ENCODE assay signal across 10 cellular contexts in the genomic region with DNA sequence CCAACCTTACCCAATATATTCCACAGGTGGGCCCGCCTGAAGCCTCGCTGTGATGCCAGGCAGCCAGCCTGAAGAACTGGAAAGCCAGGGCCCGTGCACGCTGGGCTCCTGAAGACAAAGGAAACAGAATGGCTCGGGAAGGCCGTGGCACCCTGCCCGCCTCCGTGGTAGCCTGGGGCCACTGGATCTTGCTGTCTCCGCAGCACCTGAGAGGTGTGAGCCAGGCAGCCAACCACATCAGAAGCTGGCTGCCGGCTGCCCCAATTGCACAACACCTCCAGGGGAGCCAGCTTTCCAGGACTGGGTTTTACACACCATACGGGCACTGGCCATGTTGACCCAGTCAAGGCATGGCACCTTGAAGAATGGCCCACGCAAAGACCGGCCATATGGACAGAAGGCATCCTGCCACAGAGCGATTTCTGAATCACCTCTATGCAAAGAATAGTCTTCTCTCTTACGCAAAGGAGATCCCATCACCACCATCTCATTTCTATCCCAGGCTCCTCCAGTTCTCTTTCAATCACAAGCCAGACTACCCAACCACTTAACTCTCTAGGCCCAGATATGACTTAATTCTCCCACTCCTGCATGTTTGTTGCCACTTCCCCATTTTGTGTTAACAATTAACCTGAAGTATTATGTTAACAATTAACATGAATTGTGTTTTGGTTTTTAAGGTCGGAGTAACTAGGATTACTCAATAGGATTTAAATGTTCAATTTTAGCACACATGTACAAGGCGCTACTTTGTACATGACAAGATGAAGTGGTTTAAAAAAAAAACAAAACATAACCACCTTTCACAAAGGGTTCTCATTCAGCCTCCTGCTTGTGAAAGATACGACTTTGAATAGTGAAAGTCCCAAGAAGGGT. TPM values are rescaled to one million over a fixed set of nuclear protein-coding genes. Genes with fewer than 3 reads are reported as not detected.
DNase-seq lines count a peak whose midpoint lies in the region; ATAC-seq, FAIRE-seq and TF ChIP-seq lines count a peak whose summit lies in the region.
"Had no signal": no experiment of that assay in that cellular context is flagged by ENCODE, and none has a peak within 500 bp of the region (broad histone marks: within the 10 kb centered on the region; RNA-seq: fewer than 3 reads in every experiment).

No MANE protein-coding gene starts in this region.

- POLR2A ChIA-PET in CD8-positive, alpha-beta T cell (lab: Charles Lee), result no interaction called here

- ATAC-seq in GM21786 (IDR thresholded peaks at IDR 0.05; ENCODE audit: unreplicated experiment) (peak; percentile 79), left colon (peak; percentile 77)
- ATAC-seq in CD8-positive, alpha-beta T cell, result no peak

- no peaks in the 10 kb centered on the region for H3K36me3 Mint-ChIP-seq in CD8-positive, alpha-beta T cell
- H3K36me3 Mint-ChIP-seq: activated naive CD4-positive, alpha-beta T cell treated with anti-CD3 and anti-CD28 coated beads, Interleukin-2, amount 50 U/mL, for 24 hours; naive B cell had no signal

- H3K9me3 Mint-ChIP-seq in CD8-positive, alpha-beta T cell, result no peaks in the 10 kb centered on the region
- H3K9me3 Mint-ChIP-seq: activated naive CD4-positive, alpha-beta T cell treated with anti-CD3 and anti-CD28 coated beads, Interleukin-2, amount 50 U/mL, for 24 hours; naive B cell had no signal

- H3K4me1 ChIP-seq in CD8-positive, alpha-beta T cell (ENCODE audit: insufficient read depth, low read length), result no peaks in the 10 kb centered on the region

- H3K36me3 ChIP-seq in CD8-positive, alpha-beta T cell (ENCODE audit: insufficient read depth, low read length), result no peaks in the 10 kb centered on the region

- no peaks in the 10 kb centered on the region for H3K9me3 ChIP-seq in CD8-positive, alpha-beta T cell (ENCODE audit: low read length)

- no peak for TF ChIP-seq CTCF in GM13977 (IDR thresholded peaks at IDR 0.05; ENCODE audit: extremely low read depth, insufficient read depth, missing control alignments)
- TF ChIP-seq CTCF in CD8-positive, alpha-beta T cell (IDR thresholded peaks at IDR 0.05), result no peak

- no peaks in the 10 kb centered on the region for H3K27me3 ChIP-seq in CD8-positive, alpha-beta T cell (ENCODE audit: insufficient read depth, low read length)

- intact Hi-C loops in left colon (cut with DNase I, micrococcal nuclease), result no loop called here
- intact Hi-C loops in CD8-positive, alpha-beta T cell (cut with DNase I, micrococcal nuclease), result no loop called here

- H3K27ac Mint-ChIP-seq in CD8-positive, alpha-beta T cell, result no peak overlapping the region
- H3K27ac Mint-ChIP-seq: activated naive CD4-positive, alpha-beta T cell treated with anti-CD3 and anti-CD28 coated beads, Interleukin-2, amount 50 U/mL, for 24 hours had no signal

- H3K27ac ChIP-seq in CD8-positive, alpha-beta T cell (ENCODE audit: low read depth, low read length), result no peak overlapping the region

- DNase-seq in GM13977 (ENCODE audit: low spot score) (peak; percentile 71), KG1 (lab: John Stamatoyannopoulos, UW) (peak; percentile 16), left colon (peak in 1 of 2 donors; percentile 18), urothelium cell line (ENCODE audit: low spot score) (no peak), NCI-H2227 (lab: John Stamatoyannopoulos, UW; ENCODE audit: unreplicated experiment) (no peak), DMS 273 treated with DMSO at 0.1 percent for 48 hours (lab: John Stamatoyannopoulos, UW) (no peak)
- no peak for DNase-seq in CD8-positive, alpha-beta T cell
- DNase-seq: naive B cell had no signal

- no peaks in the 10 kb centered on the region for H3K27me3 Mint-ChIP-seq in CD8-positive, alpha-beta T cell (ENCODE audit: low read depth)
- H3K27me3 Mint-ChIP-seq: activated naive CD4-positive, alpha-beta T cell treated with anti-CD3 and anti-CD28 coated beads, Interleukin-2, amount 50 U/mL, for 24 hours; naive B cell had no signal

- no peak overlapping the region for H3K4me3 ChIP-seq in CD8-positive, alpha-beta T cell (ENCODE audit: low read depth, low read length)

- no peak for FAIRE-seq in urothelium cell line (lab: Jason Lieb, UNC)

- no peak overlapping the region for H3K4me3 Mint-ChIP-seq in CD8-positive, alpha-beta T cell
- H3K4me3 Mint-ChIP-seq: activated naive CD4-positive, alpha-beta T cell treated with anti-CD3 and anti-CD28 coated beads, Interleukin-2, amount 50 U/mL, for 24 hours had no signal

- in situ Hi-C loops in GM13977 (cut with MboI; ENCODE audit: low pct_unique_long_range_greater_than_20kb, low sequenced_read_pairs, unreplicated experiment), result no loop called here

- no peaks in the 10 kb centered on the region for H3K4me1 Mint-ChIP-seq in CD8-positive, alpha-beta T cell (ENCODE audit: low read depth)
- H3K4me1 Mint-ChIP-seq: activated naive CD4-positive, alpha-beta T cell treated with anti-CD3 and anti-CD28 coated beads, Interleukin-2, amount 50 U/mL, for 24 hours had no signal

- CTCF ChIA-PET in CD8-positive, alpha-beta T cell (lab: Charles Lee), result no interaction called here

RNA-seq across cellular contexts. Expression of gene ZFHX3, which starts 32.1 kb away (rescaled TPM):
- 10 to 100 TPM; 12.5 to 18.0 TPM for total RNA-seq in left colon
- total RNA-seq in CD8-positive, alpha-beta T cell, result under 1 TPM; 0.22 to 0.33 TPM

Comparison
In these comparisons a context has a peak if more than half of its experiments do, and no peak if none do; other contexts are left out.
1. DNase-seq: peak in GM13977 (single experiment) and KG1 (single experiment); none in urothelium cell line (single experiment), NCI-H2227 (single experiment), DMS 273 treated with DMSO at 0.1 percent for 48 hours (single experiment) and CD8-positive, alpha-beta T cell (0 of 7).
2. RNA of gene ZFHX3, which starts 32.1 kb away (total RNA-seq): 12.5 to 18.0 TPM in left colon; 0.22 to 0.33 TPM in CD8-positive, alpha-beta T cell; every median in the first group is over 10 times any median in the second.